Comparison of ENCODE assay signal across 11 cellular contexts in the genomic region with DNA sequence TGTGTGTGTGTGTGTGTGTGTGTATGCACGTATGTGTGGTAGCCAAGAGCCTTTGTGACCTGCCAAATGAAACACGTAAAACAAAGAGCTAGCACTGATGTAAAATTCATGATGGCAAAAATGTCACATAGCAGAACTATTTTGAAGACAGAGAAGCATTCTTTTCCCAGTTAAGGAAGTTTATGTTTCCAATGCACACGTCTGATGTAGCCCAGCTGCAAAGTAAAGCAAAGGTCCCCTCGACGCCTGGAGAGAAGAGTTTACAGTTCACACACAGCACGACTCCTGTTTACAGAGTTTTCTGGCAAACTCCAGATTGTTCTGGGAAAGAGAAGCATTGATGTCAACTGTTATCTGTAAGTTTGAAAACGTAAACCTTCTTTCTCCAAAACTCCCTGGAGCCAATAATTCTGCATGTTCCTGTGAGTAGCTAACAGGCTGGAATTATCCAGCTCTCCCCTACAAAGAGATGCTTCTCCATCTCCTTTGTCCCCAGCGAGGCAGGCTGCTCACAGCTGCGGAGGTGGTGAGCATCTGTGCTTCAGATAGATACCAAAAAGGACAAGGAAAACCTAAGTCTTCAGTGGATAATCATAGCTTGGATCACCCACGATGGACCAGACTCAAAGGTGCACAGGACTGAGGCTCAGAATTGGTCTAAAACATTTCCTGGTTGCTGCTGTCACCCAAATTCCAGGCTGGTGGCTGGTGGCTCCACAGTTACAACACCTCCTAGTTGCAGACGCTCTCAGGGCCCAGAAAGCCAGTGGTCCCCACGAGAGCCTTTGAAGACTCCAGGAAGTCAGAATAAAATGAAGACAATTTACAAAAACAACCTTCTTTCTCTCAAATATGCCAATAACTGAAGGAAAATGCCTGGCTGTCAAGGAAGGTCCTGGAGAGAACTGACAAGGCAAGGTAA.
DNase-seq lines count a peak whose midpoint lies in the region; ATAC-seq and TF ChIP-seq lines count a peak whose summit lies in the region.
"Had no signal": no experiment of that assay in that cellular context is flagged by ENCODE, and none has a peak within 500 bp of the region (broad histone marks: within the 10 kb centered on the region; RNA-seq: fewer than 3 reads in every experiment).

No MANE protein-coding gene starts in this region.

- peak overlapping the region; percentile 69 for H3K9ac ChIP-seq in stomach smooth muscle (ENCODE audit: low read length in 2 of 2)

- H3K9me3 ChIP-seq in SJSA1 (replicated peaks): no peaks in the 10 kb centered on the region
- H3K9me3 ChIP-seq in esophagus squamous epithelium: no peaks in the 10 kb centered on the region
- H3K9me3 ChIP-seq in lower lobe of right lung: no peaks in the 10 kb centered on the region
- H3K9me3 ChIP-seq in stomach smooth muscle (ENCODE audit: control insufficient read depth in 2 of 2, low read length in 2 of 2): no peaks in the 10 kb centered on the region
- H3K9me3 ChIP-seq: BE2C had no signal

- no peak for ATAC-seq in lower lobe of right lung
- no peak for ATAC-seq in stimulated activated naive CD8-positive, alpha-beta T cell treated with anti-CD3 and anti-CD28 coated beads, Interleukin-15, Interleukin-2, amounts not matched to agents 100 U/mL and 50 U/mL, for 24 hours
- ATAC-seq in GM18498 (IDR thresholded peaks at IDR 0.05; ENCODE audit: unreplicated experiment): no peak
- ATAC-seq: activated CD8-positive, alpha-beta T cell treated with anti-CD3 and anti-CD28 coated beads, Interleukin-2, amount 10 ng/mL, durations not matched to agents 7 days and 5 days had no signal

- H3K4me3 ChIP-seq in SJSA1 (no peak overlapping the region), esophagus squamous epithelium (no peak overlapping the region), lower lobe of right lung (no peak overlapping the region), stomach smooth muscle (ENCODE audit: low read length in 2 of 2) (peak overlapping the region in 1 of 2 donors; percentile 15)

- H3K4me1 ChIP-seq in SJSA1 (replicated peaks) (peaks cover 38% of the 10 kb centered on the region), esophagus squamous epithelium (peaks cover 0 to 58% (median 5%) of the 10 kb centered on the region in 3 donors), lower lobe of right lung (peaks cover 6% of the 10 kb centered on the region), stomach smooth muscle (ENCODE audit: control insufficient read depth, insufficient read depth, low read length) (peaks cover 61% of the 10 kb centered on the region)

- DNase-seq in SJSA1 (ENCODE audit: low read depth in 1 of 2, low spot score in 2 of 2) (no peak), esophagus squamous epithelium (lab: John Stamatoyannopoulos, UW) (no peak), lower lobe of right lung (no peak), substantia nigra (lab: John Stamatoyannopoulos, UW) (no peak), NCI-H187 (lab: John Stamatoyannopoulos, UW) (no peak)
- DNase-seq in stimulated activated naive CD8-positive, alpha-beta T cell treated with anti-CD3 and anti-CD28 coated beads, Interleukin-15, Interleukin-2, amounts not matched to agents 100 U/mL and 50 U/mL, for 24 hours: no peak
- DNase-seq: activated CD8-positive, alpha-beta T cell treated with anti-CD3 and anti-CD28 coated beads, Interleukin-2, amount 10 ng/mL, durations not matched to agents 7 days and 5 days; activated effector memory CD4-positive, alpha-beta T cell treated with anti-CD3 and anti-CD28 coated beads, Interleukin-2, amount 50 U/mL, for 16 hours; BE2C had no signal

- 43 to 47% methylated on average over 12 of the region's 12 CpGs for WGBS in esophagus squamous epithelium, 2 donors

- no peak for TF ChIP-seq POLR2A in esophagus squamous epithelium (IDR thresholded peaks at IDR 0.05)

- TF ChIP-seq CTCF in esophagus squamous epithelium (IDR thresholded peaks at IDR 0.05): no peak
- no peak for TF ChIP-seq CTCF in lower lobe of right lung (IDR thresholded peaks at IDR 0.05)

- H3K36me3 ChIP-seq in SJSA1: peaks cover 57% of the 10 kb centered on the region
- no peaks in the 10 kb centered on the region for H3K36me3 ChIP-seq in esophagus squamous epithelium
- no peaks in the 10 kb centered on the region for H3K36me3 ChIP-seq in lower lobe of right lung
- H3K36me3 ChIP-seq in stomach smooth muscle (ENCODE audit: control insufficient read depth in 2 of 2, insufficient read depth in 2 of 2, low read length in 2 of 2): peaks cover 19 to 27% of the 10 kb centered on the region in 2 donors
- H3K36me3 ChIP-seq: BE2C had no signal

- intact Hi-C loops in esophagus squamous epithelium (cut with DNase I) (no loop called here), lower lobe of right lung (cut with DNase I) (no loop called here)

- H3K27me3 ChIP-seq in SJSA1 (replicated peaks) (no peaks in the 10 kb centered on the region), esophagus squamous epithelium (peaks cover 0 to 4% (median 0%) of the 10 kb centered on the region in 4 donors), lower lobe of right lung (ENCODE audit: low read depth) (no peaks in the 10 kb centered on the region), stomach smooth muscle (ENCODE audit: control insufficient read depth in 1 of 2, insufficient read depth in 2 of 2, low read length in 2 of 2) (no peaks in the 10 kb centered on the region)
- H3K27me3 ChIP-seq: BE2C had no signal

- H3K27ac ChIP-seq in SJSA1 (peak overlapping the region; percentile 14; the same call in 1 of the 2 replicates), esophagus squamous epithelium (peak overlapping the region; percentile 13 to 86 (median 79)), lower lobe of right lung (peak overlapping the region; percentile 27), stomach smooth muscle (ENCODE audit: low read length) (peak overlapping the region; percentile 100), substantia nigra (ENCODE audit: low read depth, low read length, poor library complexity, severe bottlenecking) (no peak overlapping the region)
